In the genomic region with DNA sequence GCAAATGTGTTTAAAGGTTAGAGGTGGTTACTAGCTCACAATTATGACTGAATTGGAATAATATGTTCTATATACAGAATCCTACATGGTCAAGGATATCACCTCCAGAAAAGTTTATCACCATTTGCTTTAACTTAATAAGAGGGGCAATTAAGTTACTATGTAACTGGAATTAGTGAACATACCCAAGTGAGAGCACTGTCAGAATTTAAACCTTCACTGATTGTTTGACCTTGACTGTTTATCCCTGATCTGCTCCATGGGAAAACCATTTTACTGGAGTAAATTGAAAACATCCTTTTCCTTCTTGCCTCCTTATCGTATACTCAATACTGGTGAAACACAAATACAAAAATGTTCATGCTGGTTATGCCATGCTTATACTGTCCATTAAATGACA, we compare ENCODE assay signal across 26 cellular contexts.
"Had no signal": no experiment of that assay in that cellular context is flagged by ENCODE, and none has a peak within 500 bp of the region (broad histone marks: within the 10 kb centered on the region; RNA-seq: fewer than 3 reads in every experiment).

No MANE protein-coding gene starts in this region.

- H3K4me3 ChIP-seq: colonic mucosa, esophagus squamous epithelium, gastrocnemius medialis, heart right ventricle, left lung, lower lobe of right lung had no signal

- ATAC-seq: effector memory CD8-positive, alpha-beta T cell; esophagus mucosa; gastrocnemius medialis; heart right ventricle; left cardiac atrium; left lung; left ventricle myocardium superior; lower lobe of right lung; naive thymus-derived CD4-positive, alpha-beta T cell had no signal

- H3K27ac ChIP-seq: colonic mucosa, epithelial cell of prostate, esophagus squamous epithelium, gastrocnemius medialis, heart right ventricle, left lung, lower lobe of right lung had no signal

- H3K36me3 ChIP-seq: colonic mucosa, esophagus squamous epithelium, gastrocnemius medialis, heart right ventricle, left lung, lower lobe of right lung had no signal

- DNase-seq: colonic mucosa; cortex of kidney; effector CD8-positive, alpha-beta T cell; effector memory CD8-positive, alpha-beta T cell; endodermal cell; erythroblast; esophagus squamous epithelium; foreskin fibroblast; foreskin melanocyte; gastrocnemius medialis; glutamatergic neuron; head of caudate nucleus; heart right ventricle; hippocampal formation; left cardiac atrium; left lung; left ventricle myocardium superior; lower lobe of right lung; mesenchymal stem cell; midbrain; naive thymus-derived CD4-positive, alpha-beta T cell had no signal

- FAIRE-seq: endometrium, islet of Langerhans, keratinocyte had no signal

- H3K9me3 ChIP-seq: colonic mucosa, esophagus squamous epithelium, gastrocnemius medialis, heart right ventricle, left lung, lower lobe of right lung had no signal

- H3K27me3 ChIP-seq: colonic mucosa, esophagus squamous epithelium, gastrocnemius medialis, left lung had no signal

- H3K4me1 ChIP-seq: colonic mucosa, esophagus squamous epithelium, gastrocnemius medialis, heart right ventricle, left lung, lower lobe of right lung had no signal
